ENCODE assay signal across 8 cellular contexts in genomic region chr17:60134396-60135159, GRCh38. TPM values are rescaled to one million over a fixed set of nuclear protein-coding genes. Genes with fewer than 3 reads are reported as not detected.
DNase-seq lines count a peak whose midpoint lies in the region; ATAC-seq, FAIRE-seq and TF ChIP-seq lines count a peak whose summit lies in the region.

No MANE protein-coding gene starts in this region.

- no peak overlapping the region for H2AFZ ChIP-seq in Karpas-422 (ENCODE audit: low read length)

- peak in 1 of 2 donors; percentile 31 for TF ChIP-seq POLR2A in gastrocnemius medialis (IDR thresholded peaks at IDR 0.05)

- WGBS in right cardiac atrium = 6% methylated on average over 16 of the region's 16 CpGs

- no peak for FAIRE-seq in D721Med (lab: Jason Lieb, UNC)

- no peaks in the 10 kb centered on the region for H3K36me3 ChIP-seq in Karpas-422 (ENCODE audit: insufficient read depth, low read length)
- H3K36me3 ChIP-seq in adipocyte (ENCODE audit: control insufficient read depth, insufficient read depth, low read length, severe bottlenecking) = peaks cover 4% of the 10 kb centered on the region
- H3K36me3 ChIP-seq in gastrocnemius medialis = no peaks in the 10 kb centered on the region

- in situ Hi-C loops in gastrocnemius medialis (cut with MboI; ENCODE audit: low sequenced_read_pairs in 4 of 4) = loop anchor here in 3 of 4 donors (25.0 kb wide), 1 partner anchor 303 kb away; no protein-coding TSS in a partner anchor

- H3K4me1 ChIP-seq in Karpas-422 (ENCODE audit: low read length) (peaks cover 12% of the 10 kb centered on the region), adipocyte (ENCODE audit: control insufficient read depth, insufficient read depth, low read length) (peaks cover 4% of the 10 kb centered on the region), right cardiac atrium (ENCODE audit: control insufficient read depth, insufficient read depth, low read length) (no peaks in the 10 kb centered on the region), gastrocnemius medialis (peaks cover 15 to 21% of the 10 kb centered on the region in 2 donors)

- ATAC-seq in right cardiac atrium (peak; percentile 22 to 79), gastrocnemius medialis (no peak), GM21423 (IDR thresholded peaks at IDR 0.05; ENCODE audit: unreplicated experiment) (no peak)

- H3K9me3 ChIP-seq in Karpas-422 (ENCODE audit: low read length) (no peaks in the 10 kb centered on the region), adipocyte (ENCODE audit: control insufficient read depth, low read length) (no peaks in the 10 kb centered on the region), right cardiac atrium (ENCODE audit: control insufficient read depth, low read length) (no peaks in the 10 kb centered on the region), gastrocnemius medialis (no peaks in the 10 kb centered on the region)

- H3K27me3 ChIP-seq in Karpas-422 (ENCODE audit: low read length) = no peaks in the 10 kb centered on the region
- peaks cover 7% of the 10 kb centered on the region for H3K27me3 ChIP-seq in adipocyte (replicated peaks; ENCODE audit: control insufficient read depth, insufficient read depth, low read length)
- H3K27me3 ChIP-seq in right cardiac atrium (ENCODE audit: control insufficient read depth, insufficient read depth) = no peaks in the 10 kb centered on the region
- H3K27me3 ChIP-seq in gastrocnemius medialis = peaks cover 11 to 15% (median 13%) of the 10 kb centered on the region in 3 donors

- no peaks in the 10 kb centered on the region for H4K20me1 ChIP-seq in Karpas-422 (ENCODE audit: insufficient read depth, low read depth, low read length)

- H3K27ac ChIP-seq in Karpas-422 (ENCODE audit: low read length) (no peak overlapping the region), right cardiac atrium (ENCODE audit: low read length) (peak overlapping the region; percentile 26), gastrocnemius medialis (peak overlapping the region; percentile 56 to 80 (median 78))

- H3K79me2 ChIP-seq in Karpas-422 (ENCODE audit: low read length) = no peaks in the 10 kb centered on the region

- intact Hi-C loops in right cardiac atrium (cut with DNase I) = no loop called here
- intact Hi-C loops in gastrocnemius medialis (cut with DNase I; ENCODE audit: low total_unique reads) = no loop called here

- no peak overlapping the region for H3K4me3 ChIP-seq in Karpas-422 (ENCODE audit: low read length)
- H3K4me3 ChIP-seq in adipocyte (ENCODE audit: low read length) = peak overlapping the region; percentile 93
- H3K4me3 ChIP-seq in right cardiac atrium (ENCODE audit: low read length) = peak overlapping the region; percentile 49
- H3K4me3 ChIP-seq in gastrocnemius medialis = peak overlapping the region; percentile 80 to 91 (median 85)

- TF ChIP-seq CTCF in gastrocnemius medialis (IDR thresholded peaks at IDR 0.05 in 4 of 5, conservative IDR thresholded peaks at IDR 0.05 in 1 of 5) (no peak), D721Med (IDR thresholded peaks at IDR 0.05; ENCODE audit: insufficient read depth, missing control alignments) (no peak)

- no peaks in the 10 kb centered on the region for H3K9me2 ChIP-seq in Karpas-422 (replicated peaks; ENCODE audit: insufficient read depth, low read length)

- H3K9ac ChIP-seq in Karpas-422 (ENCODE audit: low read length) (no peak overlapping the region), adipocyte (ENCODE audit: low read length) (peak overlapping the region; percentile 89)

- H3K4me2 ChIP-seq in Karpas-422 (ENCODE audit: low read depth, low read length, poor library complexity, severe bottlenecking) = peak overlapping the region; percentile 17

- DNase-seq in NCI-H1092 treated with DMSO at 0.1 percent for 48 hours (lab: John Stamatoyannopoulos, UW) (peak; percentile 34), NCI-H1092 (lab: John Stamatoyannopoulos, UW) (no peak), Karpas-422 (no peak), adipocyte (ENCODE audit: low read depth) (peak; percentile 71), right cardiac atrium (peak in 2 of 3 donors; percentile 19 to 35), gastrocnemius medialis (no peak), D721Med (ENCODE audit: insufficient read length, low spot score) (no peak)

RNA-seq across cellular contexts. Expression of gene CA4, which starts 15.2 kb away (rescaled TPM):
- not detected in 2 replicates for total RNA-seq in Karpas-422 (2014; rRNA removed; shearing (Covaris generic); ENCODE audit: low replicate concordance)
- total RNA-seq in right cardiac atrium = 10 to 100 TPM in 1 of 4 donors, 1 to 10 TPM in 3; 2.3 to 11.3 (median 4.3) TPM
- polyA plus RNA-seq in right cardiac atrium = 17.6 TPM
- 1 to 10 TPM; 6.1 to 9.2 (median 7.2) TPM for total RNA-seq in gastrocnemius medialis

RNA-seq across cellular contexts. Expression of gene HEATR6, which starts 55.9 kb away (rescaled TPM):
- 12.3 and 12.7 TPM in 2 replicates for total RNA-seq in Karpas-422 (2014; rRNA removed; shearing (Covaris generic); ENCODE audit: low replicate concordance)
- total RNA-seq in right cardiac atrium (10 to 100 TPM; 11.6 to 14.9 (median 13.5) TPM), gastrocnemius medialis (10 to 100 TPM in 3 of 4 donors, 1 to 10 TPM in 1; 7.0 to 17.9 (median 10.5) TPM)
- 7.4 TPM for polyA plus RNA-seq in right cardiac atrium

Comparison
In these comparisons a context has a peak if more than half of its experiments do, and no peak if none do; other contexts are left out.
1. DNase-seq: peak in NCI-H1092 treated with DMSO at 0.1 percent for 48 hours (single experiment), adipocyte (single experiment) and right cardiac atrium (2 of 3); none in NCI-H1092 (single experiment), Karpas-422 (single experiment), gastrocnemius medialis (0 of 2) and D721Med (single experiment).
2. ATAC-seq: peak in right cardiac atrium (2 of 2); none in gastrocnemius medialis (0 of 2) and GM21423 (single experiment).